In genomic region chr3:130380398-130380797, GRCh38 we compare ENCODE assay signal across 1 cellular context.
TF ChIP-seq lines count a peak whose summit lies in the region.

No MANE protein-coding gene starts in this region.

TF ChIP-seq in K562, 482 proteins besides CTCF, POLR2A, EP300 and RAD21 (continued from another document):
- no peak for TF ChIP-seq ZMIZ1 (IDR thresholded peaks at IDR 0.05; ENCODE audit: low read depth in 2 of 2, low read length in 2 of 2)
- no peak for TF ChIP-seq EHMT2 (IDR thresholded peaks at IDR 0.05)
- TF ChIP-seq NFIX (CRISPR knock-in tag; IDR thresholded peaks at IDR 0.05; ENCODE audit: low read depth) = no peak
